ENCODE assay signal across 1 cellular context in genomic region chr17:57856792-57857620, GRCh38.
TF ChIP-seq lines count a peak whose summit lies in the region.

No MANE protein-coding gene starts in this region.

TF ChIP-seq in HepG2, 621 proteins besides CTCF, POLR2A, EP300 and RAD21 (continued from another document and continues in another):
- TF ChIP-seq, protein P1, sequence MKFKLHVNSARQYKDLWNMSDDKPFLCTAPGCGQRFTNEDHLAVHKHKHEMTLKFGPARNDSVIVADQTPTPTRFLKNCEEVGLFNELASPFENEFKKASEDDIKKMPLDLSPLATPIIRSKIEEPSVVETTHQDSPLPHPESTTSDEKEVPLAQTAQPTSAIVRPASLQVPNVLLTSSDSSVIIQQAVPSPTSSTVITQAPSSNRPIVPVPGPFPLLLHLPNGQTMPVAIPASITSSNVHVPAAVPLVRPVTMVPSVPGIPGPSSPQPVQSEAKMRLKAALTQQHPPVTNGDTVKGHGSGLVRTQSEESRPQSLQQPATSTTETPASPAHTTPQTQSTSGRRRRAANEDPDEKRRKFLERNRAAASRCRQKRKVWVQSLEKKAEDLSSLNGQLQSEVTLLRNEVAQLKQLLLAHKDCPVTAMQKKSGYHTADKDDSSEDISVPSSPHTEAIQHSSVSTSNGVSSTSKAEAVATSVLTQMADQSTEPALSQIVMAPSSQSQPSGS (CRISPR knock-in tag; IDR thresholded peaks at IDR 0.05): peak; percentile 48; the same call in 1 of the 2 replicates
- peak; percentile 24; the same call in 1 of the 2 replicates for TF ChIP-seq ZNF709 (CRISPR knock-in tag; IDR thresholded peaks at IDR 0.05)
- TF ChIP-seq, protein P2, sequence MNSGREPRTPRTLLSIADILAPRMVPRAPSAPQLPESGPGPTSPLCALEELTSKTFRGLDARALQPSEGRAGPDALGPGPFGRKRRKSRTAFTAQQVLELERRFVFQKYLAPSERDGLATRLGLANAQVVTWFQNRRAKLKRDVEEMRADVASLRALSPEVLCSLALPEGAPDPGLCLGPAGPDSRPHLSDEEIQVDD (CRISPR knock-in tag; IDR thresholded peaks at IDR 0.05; ENCODE audit: borderline replicate concordance): no peak
- peak; percentile 28; the same call in 1 of the 2 replicates for TF ChIP-seq SOX5 (CRISPR knock-in tag; IDR thresholded peaks at IDR 0.05; ENCODE audit: borderline replicate concordance)
- TF ChIP-seq SP140L (CRISPR knock-in tag; IDR thresholded peaks at IDR 0.05; ENCODE audit: borderline replicate concordance): 0 out of 2 replicates have a peak, but pooled peaks have one; percentile 18
- peak; percentile 1; the same call in 1 of the 2 replicates for TF ChIP-seq ZFP91 (CRISPR knock-in tag; IDR thresholded peaks at IDR 0.05; ENCODE audit: borderline replicate concordance)
- TF ChIP-seq ZFY (CRISPR knock-in tag; IDR thresholded peaks at IDR 0.05): peak; percentile 34; the same call in 1 of the 2 replicates
- no peak for TF ChIP-seq YY1 (IDR thresholded peaks at IDR 0.05; ENCODE audit: insufficient read depth, insufficient replicate concordance, low read depth, low read length)
- TF ChIP-seq MED1 (CRISPR knock-in tag; IDR thresholded peaks at IDR 0.05): peak; percentile 84
- peak; percentile 82 for TF ChIP-seq HNF4A (CRISPR knock-in tag; IDR thresholded peaks at IDR 0.05)
- TF ChIP-seq ZBED4 (CRISPR knock-in tag; IDR thresholded peaks at IDR 0.05; ENCODE audit: borderline replicate concordance): 0 out of 2 replicates have a peak, but pooled peaks have one; percentile 2
- TF ChIP-seq ELF3 (CRISPR knock-in tag; IDR thresholded peaks at IDR 0.05): peak; percentile 64; the same call in 1 of the 2 replicates
- TF ChIP-seq SNAI1 (CRISPR knock-in tag; IDR thresholded peaks at IDR 0.05; ENCODE audit: borderline replicate concordance): no peak
- TF ChIP-seq, protein P3, sequence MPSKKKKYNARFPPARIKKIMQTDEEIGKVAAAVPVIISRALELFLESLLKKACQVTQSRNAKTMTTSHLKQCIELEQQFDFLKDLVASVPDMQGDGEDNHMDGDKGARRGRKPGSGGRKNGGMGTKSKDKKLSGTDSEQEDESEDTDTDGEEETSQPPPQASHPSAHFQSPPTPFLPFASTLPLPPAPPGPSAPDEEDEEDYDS (CRISPR knock-in tag; IDR thresholded peaks at IDR 0.05): 0 out of 2 replicates have a peak, but pooled peaks have one; percentile 18
- 0 out of 2 replicates have a peak, but pooled peaks have one; percentile 27 for TF ChIP-seq NCOR1 (IDR thresholded peaks at IDR 0.05; ENCODE audit: borderline replicate concordance, low read length)
- no peak for TF ChIP-seq MTA3 (CRISPR knock-in tag; IDR thresholded peaks at IDR 0.05)
- no peak for TF ChIP-seq CERS6 (CRISPR knock-in tag; IDR thresholded peaks at IDR 0.05)
- peak; percentile 31 for TF ChIP-seq ZNF574 (CRISPR knock-in tag; IDR thresholded peaks at IDR 0.05)
- TF ChIP-seq IRF2 (CRISPR knock-in tag; IDR thresholded peaks at IDR 0.05): 0 out of 2 replicates have a peak, but pooled peaks have one; percentile 16
- TF ChIP-seq NFKB2 (CRISPR knock-in tag; IDR thresholded peaks at IDR 0.05; ENCODE audit: borderline replicate concordance): no peak
- TF ChIP-seq BCL6 (CRISPR knock-in tag; IDR thresholded peaks at IDR 0.05): peak; percentile 55; the same call in 1 of the 2 replicates
- no peak for TF ChIP-seq NR2F6 (IDR thresholded peaks at IDR 0.05)
- peak; percentile 70; the same call in 1 of the 2 replicates for TF ChIP-seq NR2F6 (CRISPR knock-in tag; IDR thresholded peaks at IDR 0.05)
- TF ChIP-seq SNAPC2 (CRISPR knock-in tag; IDR thresholded peaks at IDR 0.05): peak; percentile 21; the same call in 1 of the 2 replicates
- TF ChIP-seq, protein P4, sequence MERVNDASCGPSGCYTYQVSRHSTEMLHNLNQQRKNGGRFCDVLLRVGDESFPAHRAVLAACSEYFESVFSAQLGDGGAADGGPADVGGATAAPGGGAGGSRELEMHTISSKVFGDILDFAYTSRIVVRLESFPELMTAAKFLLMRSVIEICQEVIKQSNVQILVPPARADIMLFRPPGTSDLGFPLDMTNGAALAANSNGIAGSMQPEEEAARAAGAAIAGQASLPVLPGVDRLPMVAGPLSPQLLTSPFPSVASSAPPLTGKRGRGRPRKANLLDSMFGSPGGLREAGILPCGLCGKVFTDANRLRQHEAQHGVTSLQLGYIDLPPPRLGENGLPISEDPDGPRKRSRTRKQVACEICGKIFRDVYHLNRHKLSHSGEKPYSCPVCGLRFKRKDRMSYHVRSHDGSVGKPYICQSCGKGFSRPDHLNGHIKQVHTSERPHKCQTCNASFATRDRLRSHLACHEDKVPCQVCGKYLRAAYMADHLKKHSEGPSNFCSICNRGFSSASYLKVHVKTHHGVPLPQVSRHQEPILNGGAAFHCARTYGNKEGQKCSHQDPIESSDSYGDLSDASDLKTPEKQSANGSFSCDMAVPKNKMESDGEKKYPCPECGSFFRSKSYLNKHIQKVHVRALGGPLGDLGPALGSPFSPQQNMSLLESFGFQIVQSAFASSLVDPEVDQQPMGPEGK (CRISPR knock-in tag; IDR thresholded peaks at IDR 0.05): 0 out of 2 replicates have a peak, but pooled peaks have one; percentile 6
- peak; percentile 91 for TF ChIP-seq PITX1 (CRISPR knock-in tag; IDR thresholded peaks at IDR 0.05)
- TF ChIP-seq, protein P5, sequence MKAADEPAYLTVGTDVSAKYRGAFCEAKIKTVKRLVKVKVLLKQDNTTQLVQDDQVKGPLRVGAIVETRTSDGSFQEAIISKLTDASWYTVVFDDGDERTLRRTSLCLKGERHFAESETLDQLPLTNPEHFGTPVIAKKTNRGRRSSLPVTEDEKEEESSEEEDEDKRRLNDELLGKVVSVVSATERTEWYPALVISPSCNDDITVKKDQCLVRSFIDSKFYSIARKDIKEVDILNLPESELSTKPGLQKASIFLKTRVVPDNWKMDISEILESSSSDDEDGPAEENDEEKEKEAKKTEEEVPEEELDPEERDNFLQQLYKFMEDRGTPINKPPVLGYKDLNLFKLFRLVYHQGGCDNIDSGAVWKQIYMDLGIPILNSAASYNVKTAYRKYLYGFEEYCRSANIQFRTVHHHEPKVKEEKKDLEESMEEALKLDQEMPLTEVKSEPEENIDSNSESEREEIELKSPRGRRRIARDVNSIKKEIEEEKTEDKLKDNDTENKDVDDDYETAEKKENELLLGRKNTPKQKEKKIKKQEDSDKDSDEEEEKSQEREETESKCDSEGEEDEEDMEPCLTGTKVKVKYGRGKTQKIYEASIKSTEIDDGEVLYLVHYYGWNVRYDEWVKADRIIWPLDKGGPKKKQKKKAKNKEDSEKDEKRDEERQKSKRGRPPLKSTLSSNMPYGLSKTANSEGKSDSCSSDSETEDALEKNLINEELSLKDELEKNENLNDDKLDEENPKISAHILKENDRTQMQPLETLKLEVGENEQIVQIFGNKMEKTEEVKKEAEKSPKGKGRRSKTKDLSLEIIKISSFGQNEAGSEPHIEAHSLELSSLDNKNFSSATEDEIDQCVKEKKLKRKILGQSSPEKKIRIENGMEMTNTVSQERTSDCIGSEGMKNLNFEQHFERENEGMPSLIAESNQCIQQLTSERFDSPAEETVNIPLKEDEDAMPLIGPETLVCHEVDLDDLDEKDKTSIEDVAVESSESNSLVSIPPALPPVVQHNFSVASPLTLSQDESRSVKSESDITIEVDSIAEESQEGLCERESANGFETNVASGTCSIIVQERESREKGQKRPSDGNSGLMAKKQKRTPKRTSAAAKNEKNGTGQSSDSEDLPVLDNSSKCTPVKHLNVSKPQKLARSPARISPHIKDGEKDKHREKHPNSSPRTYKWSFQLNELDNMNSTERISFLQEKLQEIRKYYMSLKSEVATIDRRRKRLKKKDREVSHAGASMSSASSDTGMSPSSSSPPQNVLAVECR (CRISPR knock-in tag; IDR thresholded peaks at IDR 0.05; ENCODE audit: borderline replicate concordance): peak; percentile 44; the same call in 1 of the 2 replicates
- peak; percentile 87; the same call in 1 of the 2 replicates for TF ChIP-seq WIZ (CRISPR knock-in tag; IDR thresholded peaks at IDR 0.05)
- peak; percentile 78 for TF ChIP-seq ESRRA (CRISPR knock-in tag; IDR thresholded peaks at IDR 0.05; ENCODE audit: low read depth)
- TF ChIP-seq MED8 (CRISPR knock-in tag; IDR thresholded peaks at IDR 0.05; ENCODE audit: insufficient replicate concordance): no peak
- TF ChIP-seq FOSL2 (CRISPR knock-in tag; IDR thresholded peaks at IDR 0.05): peak; percentile 21; the same call in 1 of the 2 replicates
- TF ChIP-seq, protein P6, sequence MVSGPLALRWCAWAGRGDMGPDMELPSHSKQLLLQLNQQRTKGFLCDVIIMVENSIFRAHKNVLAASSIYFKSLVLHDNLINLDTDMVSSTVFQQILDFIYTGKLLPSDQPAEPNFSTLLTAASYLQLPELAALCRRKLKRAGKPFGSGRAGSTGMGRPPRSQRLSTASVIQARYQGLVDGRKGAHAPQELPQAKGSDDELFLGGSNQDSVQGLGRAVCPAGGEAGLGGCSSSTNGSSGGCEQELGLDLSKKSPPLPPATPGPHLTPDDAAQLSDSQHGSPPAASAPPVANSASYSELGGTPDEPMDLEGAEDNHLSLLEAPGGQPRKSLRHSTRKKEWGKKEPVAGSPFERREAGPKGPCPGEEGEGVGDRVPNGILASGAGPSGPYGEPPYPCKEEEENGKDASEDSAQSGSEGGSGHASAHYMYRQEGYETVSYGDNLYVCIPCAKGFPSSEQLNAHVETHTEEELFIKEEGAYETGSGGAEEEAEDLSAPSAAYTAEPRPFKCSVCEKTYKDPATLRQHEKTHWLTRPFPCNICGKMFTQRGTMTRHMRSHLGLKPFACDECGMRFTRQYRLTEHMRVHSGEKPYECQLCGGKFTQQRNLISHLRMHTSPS (CRISPR knock-in tag; IDR thresholded peaks at IDR 0.05; ENCODE audit: low read depth): peak; percentile 69; the same call in 1 of the 2 replicates
- no peak for TF ChIP-seq ZNF282 (IDR thresholded peaks at IDR 0.05; ENCODE audit: partially characterized antibody)
- TF ChIP-seq GATAD1 (CRISPR knock-in tag; IDR thresholded peaks at IDR 0.05): no peak
- 0 out of 2 replicates have a peak, but pooled peaks have one; percentile 58 for TF ChIP-seq ARID2 (CRISPR knock-in tag; IDR thresholded peaks at IDR 0.05; ENCODE audit: borderline replicate concordance)
- TF ChIP-seq SOX13 (IDR thresholded peaks at IDR 0.05): no peak
- TF ChIP-seq SOX13 (CRISPR knock-in tag; conservative IDR thresholded peaks at IDR 0.05 in 1 of 2, IDR thresholded peaks at IDR 0.05 in 1 of 2): peak in 1 of 2 experiments; percentile 72; a peak in 2 of 4 replicates
- 0 out of 2 replicates have a peak, but pooled peaks have one; percentile 11 for TF ChIP-seq NFYB (CRISPR knock-in tag; IDR thresholded peaks at IDR 0.05)
- peak; percentile 27; the same call in 1 of the 2 replicates for TF ChIP-seq ETV5 (CRISPR knock-in tag; IDR thresholded peaks at IDR 0.05; ENCODE audit: borderline replicate concordance)
